Comparison of ENCODE assay signal across 1 cellular context in the genomic region with DNA sequence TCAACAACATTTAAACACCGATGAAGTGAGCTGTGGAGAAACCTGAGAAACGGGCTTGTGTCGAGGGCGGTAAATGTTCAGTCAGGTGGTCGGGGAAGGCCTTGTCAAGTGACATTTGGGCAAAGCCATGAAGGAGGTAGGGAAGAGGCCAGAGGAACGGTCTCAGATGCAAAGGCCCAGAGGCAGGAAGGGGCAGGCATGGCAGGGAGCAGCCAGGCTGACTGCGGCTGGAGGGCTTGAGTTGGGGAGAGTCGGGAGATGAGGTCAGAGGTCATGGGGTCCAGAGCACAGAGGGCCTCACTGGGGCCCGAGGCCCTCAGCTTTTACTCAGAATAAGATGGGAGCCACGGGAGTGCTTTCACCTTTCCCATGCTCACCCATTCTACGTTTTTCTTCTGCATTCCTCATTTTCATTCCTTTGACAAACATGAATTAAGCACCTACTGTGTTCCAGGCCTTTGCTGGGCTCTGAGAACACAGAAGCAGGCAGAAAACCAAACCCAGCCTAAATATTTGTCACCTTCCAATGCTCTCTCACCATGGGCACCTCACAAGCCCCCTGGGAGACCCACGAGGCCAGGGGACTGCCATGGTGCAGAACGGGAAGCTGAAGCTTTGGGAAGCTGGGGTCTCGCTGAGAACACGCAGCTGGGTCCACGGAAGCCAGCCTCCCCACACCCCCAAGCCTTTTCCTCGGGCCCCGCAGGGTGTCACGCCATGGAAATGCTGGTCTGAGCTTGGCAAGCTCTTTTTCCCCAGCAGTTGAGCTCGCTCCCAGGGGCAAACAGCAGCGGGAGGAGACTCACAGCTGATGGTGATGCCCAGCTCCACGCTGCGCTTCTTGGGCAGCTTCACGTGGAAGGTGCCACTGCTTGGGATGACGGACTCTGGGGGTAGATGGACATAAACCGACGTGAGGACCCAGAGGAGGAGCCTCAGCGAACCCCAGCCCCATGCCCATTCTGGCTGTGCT.
TF ChIP-seq lines count a peak whose summit lies in the region.

No MANE protein-coding gene starts in this region.

TF ChIP-seq in WTC11, 78 proteins besides CTCF, POLR2A, EP300 and RAD21:
- TF ChIP-seq, protein P1, sequence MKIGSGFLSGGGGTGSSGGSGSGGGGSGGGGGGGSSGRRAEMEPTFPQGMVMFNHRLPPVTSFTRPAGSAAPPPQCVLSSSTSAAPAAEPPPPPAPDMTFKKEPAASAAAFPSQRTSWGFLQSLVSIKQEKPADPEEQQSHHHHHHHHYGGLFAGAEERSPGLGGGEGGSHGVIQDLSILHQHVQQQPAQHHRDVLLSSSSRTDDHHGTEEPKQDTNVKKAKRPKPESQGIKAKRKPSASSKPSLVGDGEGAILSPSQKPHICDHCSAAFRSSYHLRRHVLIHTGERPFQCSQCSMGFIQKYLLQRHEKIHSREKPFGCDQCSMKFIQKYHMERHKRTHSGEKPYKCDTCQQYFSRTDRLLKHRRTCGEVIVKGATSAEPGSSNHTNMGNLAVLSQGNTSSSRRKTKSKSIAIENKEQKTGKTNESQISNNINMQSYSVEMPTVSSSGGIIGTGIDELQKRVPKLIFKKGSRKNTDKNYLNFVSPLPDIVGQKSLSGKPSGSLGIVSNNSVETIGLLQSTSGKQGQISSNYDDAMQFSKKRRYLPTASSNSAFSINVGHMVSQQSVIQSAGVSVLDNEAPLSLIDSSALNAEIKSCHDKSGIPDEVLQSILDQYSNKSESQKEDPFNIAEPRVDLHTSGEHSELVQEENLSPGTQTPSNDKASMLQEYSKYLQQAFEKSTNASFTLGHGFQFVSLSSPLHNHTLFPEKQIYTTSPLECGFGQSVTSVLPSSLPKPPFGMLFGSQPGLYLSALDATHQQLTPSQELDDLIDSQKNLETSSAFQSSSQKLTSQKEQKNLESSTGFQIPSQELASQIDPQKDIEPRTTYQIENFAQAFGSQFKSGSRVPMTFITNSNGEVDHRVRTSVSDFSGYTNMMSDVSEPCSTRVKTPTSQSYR (CRISPR knock-in tag; IDR thresholded peaks at IDR 0.05) = no peak
- no peak for TF ChIP-seq SMAD4 (CRISPR knock-in tag; IDR thresholded peaks at IDR 0.05)
